8 cellular contexts compared by ENCODE assay signal in genomic region chr6:148700713-148701392, GRCh38. TPM values are rescaled to one million over a fixed set of nuclear protein-coding genes. Genes with fewer than 3 reads are reported as not detected.
DNase-seq lines count a peak whose midpoint lies in the region; ATAC-seq, FAIRE-seq and TF ChIP-seq lines count a peak whose summit lies in the region.

No MANE protein-coding gene starts in this region.

- H3K27ac ChIP-seq in lung (ENCODE audit: low read depth in 1 of 2, low read length in 1 of 2): peak overlapping the region in 1 of 2 donors; percentile 55

- H3K9me3 Mint-ChIP-seq in activated CD4-positive, alpha-beta T cell treated with anti-CD3 and anti-CD28 coated beads for 36 hours (ENCODE audit: low read depth): peaks cover 8% of the 10 kb centered on the region

- FAIRE-seq in urothelium cell line (lab: Jason Lieb, UNC): no peak

- no peaks in the 10 kb centered on the region for H3K27me3 ChIP-seq in lung (ENCODE audit: control insufficient read depth, insufficient read depth)

- CTCF ChIA-PET in activated CD4-positive, alpha-beta T cell treated with anti-CD3 and anti-CD28 coated beads for 36 hours (lab: Charles Lee): no interaction called here

- peak overlapping the region; percentile 54 for H3K4me3 Mint-ChIP-seq in activated CD4-positive, alpha-beta T cell treated with anti-CD3 and anti-CD28 coated beads for 36 hours

- peak; percentile 24 for DNase-seq in activated CD4-positive, alpha-beta T cell treated with anti-CD3 and anti-CD28 coated beads for 36 hours
- no peak for DNase-seq in activated CD4-positive, alpha-beta T cell treated with anti-CD3 and anti-CD28 coated beads for 48 hours
- peak; percentile 55 for DNase-seq in HCEC 1CT
- peak; percentile 4 for DNase-seq in NCI-H460 (ENCODE audit: extremely low read depth, low read depth)
- peak; percentile 27 for DNase-seq in central memory CD4-positive, alpha-beta T cell
- no peak for DNase-seq in lung (ENCODE audit: low spot score)
- peak; percentile 46 for DNase-seq in urothelium cell line (ENCODE audit: low spot score)
- DNase-seq in stimulated activated CD4-positive, alpha-beta T cell treated with anti-CD3 and anti-CD28 coated beads, Interleukin-1b, Interleukin-23, amount 100 ng/mL, for 48 hours: no peak

- WGBS in lung, 2 donors: 13 to 26% methylated on average over 9 of the region's 9 CpGs

- H3K4me3 ChIP-seq in lung: peak overlapping the region; percentile 14

- TF ChIP-seq CTCF in lung (IDR thresholded peaks at IDR 0.05; ENCODE audit: control extremely low read depth, extremely low read depth): no peak

- H3K4me1 ChIP-seq in lung (ENCODE audit: control insufficient read depth in 2 of 2, insufficient read depth in 2 of 2, low read length in 2 of 2): peaks cover 0 to 3% of the 10 kb centered on the region in 2 donors

- peak; percentile 61 for ATAC-seq in activated CD4-positive, alpha-beta T cell treated with anti-CD3 and anti-CD28 coated beads for 36 hours
- ATAC-seq in lung (ENCODE audit: insufficient read depth, low FRiP score): peak; percentile 29

- no peaks in the 10 kb centered on the region for H3K27me3 Mint-ChIP-seq in activated CD4-positive, alpha-beta T cell treated with anti-CD3 and anti-CD28 coated beads for 36 hours

- peak overlapping the region; percentile 64 for H3K27ac Mint-ChIP-seq in activated CD4-positive, alpha-beta T cell treated with anti-CD3 and anti-CD28 coated beads for 36 hours

- POLR2A ChIA-PET in activated CD4-positive, alpha-beta T cell treated with anti-CD3 and anti-CD28 coated beads for 36 hours (lab: Charles Lee): no interaction called here

- H3K9me3 ChIP-seq in lung (ENCODE audit: control insufficient read depth in 2 of 2, insufficient read depth in 1 of 2, low read length in 1 of 2): no peaks in the 10 kb centered on the region

- no peaks in the 10 kb centered on the region for H3K36me3 ChIP-seq in lung (ENCODE audit: control insufficient read depth in 2 of 2, insufficient read depth in 2 of 2, low read length in 2 of 2)

- peaks cover 9% of the 10 kb centered on the region for H3K4me1 Mint-ChIP-seq in activated CD4-positive, alpha-beta T cell treated with anti-CD3 and anti-CD28 coated beads for 36 hours

- no peaks in the 10 kb centered on the region for H3K36me3 Mint-ChIP-seq in activated CD4-positive, alpha-beta T cell treated with anti-CD3 and anti-CD28 coated beads for 36 hours (ENCODE audit: low read depth)

- intact Hi-C loops in activated CD4-positive, alpha-beta T cell treated with anti-CD3 and anti-CD28 coated beads for 36 hours (cut with DNase I, micrococcal nuclease): no loop called here

RNA-seq across cellular contexts. Expression of gene UST, which starts 46.0 kb away (rescaled TPM):
- 1 to 10 TPM; 2.2 to 2.8 TPM for total RNA-seq in activated CD4-positive, alpha-beta T cell treated with anti-CD3 and anti-CD28 coated beads for 36 hours
- 0.12 and 0.32 TPM in 2 replicates for total RNA-seq in NCI-H460 (2014; rRNA removed; shearing (Covaris generic))
- 0.07 TPM in 1 of 2 replicates, not detected in the other for polyA plus RNA-seq in NCI-H460 (2014; cell fraction: nucleus; rRNA removed)
- 10 to 100 TPM in 1 of 2 donors, 1 to 10 TPM in 1; 8.6 to 24.0 TPM for total RNA-seq in lung
- polyA plus RNA-seq in lung: 1 to 10 TPM; 4.5 to 5.7 TPM

Comparison
In these comparisons a context has a peak if more than half of its experiments do, and no peak if none do; other contexts are left out.
1. DNase-seq: peak in activated CD4-positive, alpha-beta T cell treated with anti-CD3 and anti-CD28 coated beads for 36 hours (single experiment), HCEC 1CT (single experiment), NCI-H460 (single experiment), central memory CD4-positive, alpha-beta T cell (single experiment) and urothelium cell line (single experiment); none in activated CD4-positive, alpha-beta T cell treated with anti-CD3 and anti-CD28 coated beads for 48 hours (single experiment), lung (single experiment) and stimulated activated CD4-positive, alpha-beta T cell treated with anti-CD3 and anti-CD28 coated beads, Interleukin-1b, Interleukin-23, amount 100 ng/mL, for 48 hours (single experiment).